In the genomic region with DNA sequence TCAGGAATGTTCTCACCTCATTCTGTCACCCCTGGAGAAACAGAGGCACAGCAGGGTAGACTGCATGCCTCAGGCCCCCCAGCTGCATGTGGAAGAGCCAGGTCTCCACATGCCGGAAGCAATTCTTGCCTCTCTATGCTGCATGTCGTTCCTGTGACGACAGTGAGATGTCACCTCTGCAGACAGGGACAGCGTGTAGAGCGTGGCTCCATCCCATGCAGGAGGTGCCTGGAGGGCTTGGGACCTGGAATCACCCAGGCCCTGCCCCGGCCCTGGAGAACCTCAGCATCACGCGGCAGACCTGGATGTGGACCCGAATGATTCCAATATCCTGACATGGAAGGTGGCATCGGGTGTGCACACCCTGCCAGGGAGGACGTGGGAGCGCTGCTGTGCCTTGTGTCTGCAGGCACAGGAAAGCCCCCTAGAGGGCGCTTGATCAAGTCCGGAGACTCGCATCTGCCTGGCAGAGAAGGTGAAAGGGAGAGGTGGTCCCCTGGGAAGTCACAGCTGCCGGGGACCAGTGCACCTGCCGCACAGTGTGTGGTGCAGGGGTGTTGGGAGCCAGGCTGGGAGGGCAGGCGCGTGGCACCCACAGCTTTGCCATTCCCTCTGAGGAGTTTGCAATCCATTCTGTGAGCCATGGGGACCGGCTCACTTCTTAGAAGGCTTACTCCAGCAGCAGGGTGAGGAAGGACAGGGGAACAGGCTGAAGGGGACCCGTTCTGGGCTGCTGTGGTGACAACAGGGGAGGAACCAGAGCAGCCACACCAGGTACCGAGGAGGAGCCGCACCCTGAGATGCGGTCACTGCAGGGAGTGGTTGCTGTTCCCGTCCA, we compare ENCODE assay signal across 8 cellular contexts. TPM values are rescaled to one million over a fixed set of nuclear protein-coding genes. Genes with fewer than 3 reads are reported as not detected.
A peak's percentile ranks its signal among the peaks of the same experiment; 100 is the strongest.
DNase-seq lines count a peak whose midpoint lies in the region; ATAC-seq and TF ChIP-seq lines count a peak whose summit lies in the region.

No MANE protein-coding gene starts in this region.

- no peaks in the 10 kb centered on the region for H3K36me3 Mint-ChIP-seq in activated CD4-positive, alpha-beta memory T cell treated with anti-CD3 and anti-CD28 coated beads, Interleukin-2, amount 10 ng/mL, durations not matched to agents 7 days and 5 days (ENCODE audit: low read depth)

- H3K4me3 Mint-ChIP-seq in activated CD4-positive, alpha-beta memory T cell treated with anti-CD3 and anti-CD28 coated beads, Interleukin-2, amount 10 ng/mL, durations not matched to agents 7 days and 5 days, result no peak overlapping the region

- intact Hi-C loops in posterior cingulate gyrus (cut with DNase I), result no loop called here

- POLR2A ChIA-PET in AG04449 (lab: Yijun Ruan, JAX), result no interaction called here
- POLR2A ChIA-PET in activated CD4-positive, alpha-beta memory T cell treated with anti-CD3 and anti-CD28 coated beads, Interleukin-2, amount 10 ng/mL, durations not matched to agents 7 days and 5 days (lab: Charles Lee), result no interaction called here

- no peak overlapping the region for H3K27ac Mint-ChIP-seq in activated CD4-positive, alpha-beta memory T cell treated with anti-CD3 and anti-CD28 coated beads, Interleukin-2, amount 10 ng/mL, durations not matched to agents 7 days and 5 days

- H3K4me3 ChIP-seq in AG04449 (ENCODE audit: low read depth, low read length) (no peak overlapping the region), fibroblast of the aortic adventitia (ENCODE audit: low read depth, low read length) (no peak overlapping the region)

- TF ChIP-seq CTCF in AG04449 (IDR thresholded peaks at IDR 0.05; ENCODE audit: insufficient read depth, low read length, missing control alignments), result peak; percentile 57
- peak; percentile 89 for TF ChIP-seq CTCF in GM12874 (IDR thresholded peaks at IDR 0.05; ENCODE audit: insufficient read depth, low read depth, low read length)
- peak; percentile 50 for TF ChIP-seq CTCF in fibroblast of the aortic adventitia (IDR thresholded peaks at IDR 0.05; ENCODE audit: insufficient read depth, low read length)

- peak; percentile 74 for ATAC-seq in HG02610 (IDR thresholded peaks at IDR 0.05; ENCODE audit: unreplicated experiment)

- CTCF ChIA-PET in AG04449 (lab: Yijun Ruan, JAX), result interaction anchor here (1.2 kb wide), 1 partner anchor 9 kb away, joined by 3 read pairs; no protein-coding TSS in a partner anchor
- CTCF ChIA-PET in activated CD4-positive, alpha-beta memory T cell treated with anti-CD3 and anti-CD28 coated beads, Interleukin-2, amount 10 ng/mL, durations not matched to agents 7 days and 5 days (lab: Charles Lee), result no interaction called here

- H3K27me3 Mint-ChIP-seq in activated CD4-positive, alpha-beta memory T cell treated with anti-CD3 and anti-CD28 coated beads, Interleukin-2, amount 10 ng/mL, durations not matched to agents 7 days and 5 days, result peaks cover 8% of the 10 kb centered on the region

- H3K4me1 Mint-ChIP-seq in activated CD4-positive, alpha-beta memory T cell treated with anti-CD3 and anti-CD28 coated beads, Interleukin-2, amount 10 ng/mL, durations not matched to agents 7 days and 5 days, result no peaks in the 10 kb centered on the region

- H3K9me3 Mint-ChIP-seq in activated CD4-positive, alpha-beta memory T cell treated with anti-CD3 and anti-CD28 coated beads, Interleukin-2, amount 10 ng/mL, durations not matched to agents 7 days and 5 days, result no peaks in the 10 kb centered on the region

- no peak for DNase-seq in AG04449 (ENCODE audit: low read depth, low spot score)
- DNase-seq in NCI-H128 (lab: John Stamatoyannopoulos, UW; ENCODE audit: unreplicated experiment), result peak; percentile 61
- DNase-seq in activated CD4-positive, alpha-beta memory T cell treated with anti-CD3 and anti-CD28 coated beads, Interleukin-2, amount 10 ng/mL, durations not matched to agents 7 days and 5 days, result peak; percentile 50
- DNase-seq in fibroblast of the aortic adventitia (ENCODE audit: low read depth), result peak; percentile 10
- DNase-seq in posterior cingulate gyrus, result peak in 9 of 10 donors; percentile 55 to 94 (median 66)
- DNase-seq in mesenteric fat pad (ENCODE audit: low spot score), result no peak

RNA-seq across cellular contexts. Expression of a gene that starts 45.3 kb away (rescaled TPM):
- not detected for total RNA-seq in activated CD4-positive, alpha-beta memory T cell treated with anti-CD3 and anti-CD28 coated beads, Interleukin-2, amount 10 ng/mL, durations not matched to agents 7 days and 5 days
- under 0.01 TPM in 1 of 2 replicates, not detected in the other for total RNA-seq in fibroblast of the aortic adventitia (ENCODE audit: low replicate concordance)
- 0.22 TPM for total RNA-seq in mesenteric fat pad

Comparison
In these comparisons a context has a peak if more than half of its experiments do, and no peak if none do; other contexts are left out.
1. DNase-seq: peak in NCI-H128 (single experiment), activated CD4-positive, alpha-beta memory T cell treated with anti-CD3 and anti-CD28 coated beads, Interleukin-2, amount 10 ng/mL, durations not matched to agents 7 days and 5 days (single experiment), fibroblast of the aortic adventitia (single experiment) and posterior cingulate gyrus (9 of 10); none in AG04449 (single experiment) and mesenteric fat pad (single experiment).
2. Peak in every context shown above with its lines, with median percentiles within 50 percentile points of each other: CTCF ChIP-seq.